Comparison of ENCODE assay signal across 32 cellular contexts in genomic region chr10:45819552-45819951, GRCh38.
"Had no signal": no experiment of that assay in that cellular context is flagged by ENCODE, and none has a peak within 500 bp of the region (broad histone marks: within the 10 kb centered on the region; RNA-seq: fewer than 3 reads in every experiment).

No MANE protein-coding gene starts in this region.

- H3K27me3 Mint-ChIP-seq: activated CD4-positive, alpha-beta memory T cell treated with anti-CD3 and anti-CD28 coated beads for 36 hours; activated CD8-positive, alpha-beta memory T cell treated with anti-CD3 and anti-CD28 coated beads, Interleukin-2, amount 10 ng/mL, durations not matched to agents 7 days and 5 days; activated naive CD8-positive, alpha-beta T cell treated with anti-CD3 and anti-CD28 coated beads, Interleukin-2, amount 10 ng/mL, durations not matched to agents 7 days and 5 days; activated T-cell treated with anti-CD3 and anti-CD28 coated beads, Interleukin-2, amount 50 U/mL, for 24 hours; central memory CD8-positive, alpha-beta T cell; dendritic cell treated with granulocyte-macrophage colony-stimulating factor and Interleukin-4, amounts not matched to agents 40 ng/mL and 50 ng/mL, for 4 days; T-cell had no signal

- H3K9me3 Mint-ChIP-seq: activated CD4-positive, alpha-beta memory T cell treated with anti-CD3 and anti-CD28 coated beads for 36 hours; activated naive CD4-positive, alpha-beta T cell treated with anti-CD3 and anti-CD28 coated beads, Interleukin-2, amount 10 ng/mL, durations not matched to agents 7 days and 5 days; activated naive CD4-positive, alpha-beta T cell treated with anti-CD3 and anti-CD28 coated beads, Interleukin-2, amount 50 U/mL, for 72 hours; activated naive CD8-positive, alpha-beta T cell treated with anti-CD3 and anti-CD28 coated beads, Interleukin-2, amount 10 ng/mL, durations not matched to agents 7 days and 5 days; activated T-cell treated with anti-CD3 and anti-CD28 coated beads, Interleukin-2, amount 50 U/mL, for 24 hours; activated T-cell treated with anti-CD3 and anti-CD28 coated beads, Interleukin-2, amount 50 U/mL, for 72 hours; central memory CD8-positive, alpha-beta T cell; T-cell; T-helper 1 cell treated with Interleukin-12 subunit alpha and Interleukin-12 subunit beta and Interleukin-4 antibody, amounts not matched to agents 30 μg/mL and 1 μg/mL, for 36 hours had no signal

- H3K36me3 Mint-ChIP-seq: activated CD4-positive, alpha-beta memory T cell treated with anti-CD3 and anti-CD28 coated beads for 36 hours; activated CD8-positive, alpha-beta memory T cell treated with anti-CD3 and anti-CD28 coated beads, Interleukin-2, amount 10 ng/mL, durations not matched to agents 7 days and 5 days; activated naive CD4-positive, alpha-beta T cell treated with anti-CD3 and anti-CD28 coated beads, Interleukin-2, amount 10 ng/mL, durations not matched to agents 7 days and 5 days; activated naive CD4-positive, alpha-beta T cell treated with anti-CD3 and anti-CD28 coated beads, Interleukin-2, amount 50 U/mL, for 72 hours had no signal

- H3K27ac Mint-ChIP-seq: activated CD4-positive, alpha-beta memory T cell treated with anti-CD3 and anti-CD28 coated beads for 36 hours; activated CD8-positive, alpha-beta memory T cell treated with anti-CD3 and anti-CD28 coated beads, Interleukin-2, amount 10 ng/mL, durations not matched to agents 7 days and 5 days; activated CD8-positive, alpha-beta T cell treated with anti-CD3 and anti-CD28 coated beads, Interleukin-2, amount 10 ng/mL, durations not matched to agents 7 days and 5 days; activated naive CD4-positive, alpha-beta T cell treated with anti-CD3 and anti-CD28 coated beads, Interleukin-2, amount 10 ng/mL, durations not matched to agents 7 days and 5 days; activated naive CD4-positive, alpha-beta T cell treated with anti-CD3 and anti-CD28 coated beads, Interleukin-2, amount 50 U/mL, for 72 hours; activated naive CD8-positive, alpha-beta T cell treated with anti-CD3 and anti-CD28 coated beads, Interleukin-2, amount 10 ng/mL, durations not matched to agents 7 days and 5 days; activated T-cell treated with anti-CD3 and anti-CD28 coated beads, Interleukin-2, amount 50 U/mL, for 24 hours; activated T-cell treated with anti-CD3 and anti-CD28 coated beads, Interleukin-2, amount 50 U/mL, for 72 hours; dendritic cell treated with granulocyte-macrophage colony-stimulating factor and Interleukin-4, amounts not matched to agents 40 ng/mL and 50 ng/mL, for 4 days; endodermal cell; T-cell; T-helper 1 cell treated with Interleukin-12 subunit alpha and Interleukin-12 subunit beta and Interleukin-4 antibody, amounts not matched to agents 30 μg/mL and 1 μg/mL, for 36 hours; WTC11 had no signal

- ATAC-seq: activated CD8-positive, alpha-beta memory T cell treated with anti-CD3 and anti-CD28 coated beads, Interleukin-2, amount 10 ng/mL, durations not matched to agents 7 days and 5 days; activated CD8-positive, alpha-beta T cell treated with anti-CD3 and anti-CD28 coated beads, Interleukin-2, amount 10 ng/mL, durations not matched to agents 7 days and 5 days; activated naive CD4-positive, alpha-beta T cell treated with anti-CD3 and anti-CD28 coated beads, Interleukin-2, amount 50 U/mL, for 72 hours; activated T-cell treated with anti-CD3 and anti-CD28 coated beads, Interleukin-2, amount 50 U/mL, for 72 hours; gastroesophageal sphincter; heart right ventricle; T-cell; WTC11 had no signal

- H3K36me3 ChIP-seq: ascending aorta, brain microvascular endothelial cell, esophagus squamous epithelium, gastroesophageal sphincter, heart right ventricle had no signal

- H3K4me3 Mint-ChIP-seq: activated CD4-positive, alpha-beta memory T cell treated with anti-CD3 and anti-CD28 coated beads for 36 hours; activated CD8-positive, alpha-beta memory T cell treated with anti-CD3 and anti-CD28 coated beads, Interleukin-2, amount 10 ng/mL, durations not matched to agents 7 days and 5 days; activated CD8-positive, alpha-beta T cell treated with anti-CD3 and anti-CD28 coated beads, Interleukin-2, amount 10 ng/mL, durations not matched to agents 7 days and 5 days; activated naive CD4-positive, alpha-beta T cell treated with anti-CD3 and anti-CD28 coated beads, Interleukin-2, amount 10 ng/mL, durations not matched to agents 7 days and 5 days; activated naive CD8-positive, alpha-beta T cell treated with anti-CD3 and anti-CD28 coated beads, Interleukin-2, amount 10 ng/mL, durations not matched to agents 7 days and 5 days; activated T-cell treated with anti-CD3 and anti-CD28 coated beads, Interleukin-2, amount 50 U/mL, for 24 hours; activated T-cell treated with anti-CD3 and anti-CD28 coated beads, Interleukin-2, amount 50 U/mL, for 72 hours; central memory CD8-positive, alpha-beta T cell; dendritic cell treated with granulocyte-macrophage colony-stimulating factor and Interleukin-4, amounts not matched to agents 40 ng/mL and 50 ng/mL, for 4 days; endodermal cell; T-cell; T-helper 1 cell treated with Interleukin-12 subunit alpha and Interleukin-12 subunit beta and Interleukin-4 antibody, amounts not matched to agents 30 μg/mL and 1 μg/mL, for 36 hours; WTC11 had no signal

- H3K4me3 ChIP-seq: ascending aorta, coronary artery, dorsolateral prefrontal cortex, esophagus squamous epithelium, gastroesophageal sphincter, heart right ventricle had no signal

- H3K9me3 ChIP-seq: ascending aorta, esophagus squamous epithelium, gastroesophageal sphincter had no signal

- H3K4me1 ChIP-seq: ascending aorta, esophagus squamous epithelium, gastroesophageal sphincter, heart right ventricle had no signal

- DNase-seq: activated CD4-positive, alpha-beta memory T cell treated with anti-CD3 and anti-CD28 coated beads for 36 hours; activated CD4-positive, alpha-beta T cell treated with anti-CD3 and anti-CD28 coated beads for 1 hour; activated CD4-positive, alpha-beta T cell treated with anti-CD3 and anti-CD28 coated beads for 48 hours; activated CD8-positive, alpha-beta memory T cell treated with anti-CD3 and anti-CD28 coated beads, Interleukin-2, amount 10 ng/mL, durations not matched to agents 7 days and 5 days; activated CD8-positive, alpha-beta memory T cell treated with anti-CD3 and anti-CD28 coated beads, Interleukin-2, amount 50 U/mL, for 48 hours; activated CD8-positive, alpha-beta T cell treated with anti-CD3 and anti-CD28 coated beads, Interleukin-2, amount 10 ng/mL, durations not matched to agents 7 days and 5 days; activated gamma-delta T cell; activated naive CD4-positive, alpha-beta T cell; activated naive CD4-positive, alpha-beta T cell treated with anti-CD3 and anti-CD28 coated beads, Interleukin-2, amount 10 ng/mL, durations not matched to agents 7 days and 5 days; activated naive CD8-positive, alpha-beta T cell treated with anti-CD3 and anti-CD28 coated beads, Interleukin-2, amount 10 ng/mL, durations not matched to agents 7 days and 5 days; activated T-cell treated with anti-CD3 and anti-CD28 coated beads for 4 hours; activated T-cell treated with anti-CD3 and anti-CD28 coated beads, Interleukin-2, amount 50 U/mL, for 24 hours; activated T-cell treated with anti-CD3 and anti-CD28 coated beads, Interleukin-2, amount 50 U/mL, for 72 hours; brain microvascular endothelial cell; dorsolateral prefrontal cortex; effector memory CD4-positive, alpha-beta T cell; endodermal cell; esophagus squamous epithelium; foreskin melanocyte; heart right ventricle; SW 1271; T-cell had no signal

- H3K4me1 Mint-ChIP-seq: activated naive CD4-positive, alpha-beta T cell treated with anti-CD3 and anti-CD28 coated beads, Interleukin-2, amount 10 ng/mL, durations not matched to agents 7 days and 5 days; central memory CD8-positive, alpha-beta T cell; endodermal cell; T-cell had no signal

- FAIRE-seq: bronchial epithelial cell had no signal

- H3K27ac ChIP-seq: ascending aorta, brain microvascular endothelial cell, coronary artery, dorsolateral prefrontal cortex, esophagus squamous epithelium, gastroesophageal sphincter, heart right ventricle, VCaP had no signal

- H3K27me3 ChIP-seq: ascending aorta, brain microvascular endothelial cell, dorsolateral prefrontal cortex, esophagus squamous epithelium, gastroesophageal sphincter, heart right ventricle had no signal
